In the genomic region with DNA sequence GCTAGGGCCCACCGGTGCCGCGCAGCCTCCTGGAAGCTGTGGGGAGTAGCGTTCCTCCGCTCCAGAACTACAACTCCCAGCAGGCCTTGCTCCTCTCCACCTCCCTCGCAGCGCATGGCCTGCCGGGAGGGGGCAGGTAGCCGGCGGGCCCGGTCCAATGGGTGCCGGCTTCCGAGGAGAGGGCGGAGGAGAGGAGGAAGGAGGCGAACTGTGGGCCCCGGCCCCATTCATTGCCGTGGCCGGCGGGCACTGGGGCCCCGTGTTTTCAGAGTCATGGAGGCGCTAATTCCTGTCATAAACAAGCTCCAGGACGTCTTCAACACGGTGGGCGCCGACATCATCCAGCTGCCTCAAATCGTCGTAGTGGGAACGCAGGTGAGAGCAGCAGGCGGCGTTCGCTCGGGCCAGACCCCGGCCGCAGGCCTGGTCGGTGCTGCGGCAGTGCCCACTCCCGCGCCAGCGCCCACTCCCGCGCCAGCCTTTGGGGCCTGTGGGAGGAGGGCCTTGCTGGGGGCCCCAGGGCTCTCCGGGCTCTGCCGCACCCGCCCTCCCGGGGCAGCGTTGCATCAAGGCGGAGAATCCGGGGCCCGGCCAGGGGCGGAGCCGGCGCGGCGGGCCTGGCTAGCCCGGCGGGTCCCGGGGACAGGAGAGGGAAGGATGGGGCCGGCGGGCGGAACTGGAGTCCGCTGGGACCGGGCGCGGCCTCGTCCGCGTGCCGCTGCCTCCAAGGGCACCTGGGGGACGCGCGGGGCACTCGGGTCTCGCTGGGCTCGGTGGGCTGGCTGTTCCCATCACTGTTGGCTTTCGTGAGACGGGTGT, we compare ENCODE assay signal across 9 cellular contexts. TPM values are rescaled to one million over a fixed set of nuclear protein-coding genes. Genes with fewer than 3 reads are reported as not detected.
A peak's percentile ranks its signal among the peaks of the same experiment; 100 is the strongest.
DNase-seq lines count a peak whose midpoint lies in the region; ATAC-seq, FAIRE-seq and TF ChIP-seq lines count a peak whose summit lies in the region.
"Had no signal": no experiment of that assay in that cellular context is flagged by ENCODE, and none has a peak within 500 bp of the region (broad histone marks: within the 10 kb centered on the region; RNA-seq: fewer than 3 reads in every experiment).

Gene DNM1L (plus strand): TSS at position 211 of the 819 bp plus-strand sequence. CDS start 63 bp downstream, at position 274.

- FAIRE-seq in kidney (lab: Jason Lieb, UNC): no peak
- FAIRE-seq: islet of Langerhans had no signal

- no peak for TF ChIP-seq CTCF in kidney (IDR thresholded peaks at IDR 0.05; ENCODE audit: borderline replicate concordance, extremely low read depth, insufficient read depth)

- peak within 1 kb of the TSS; percentile 86 to 95 for H3K27ac ChIP-seq in kidney (ENCODE audit: low read depth in 2 of 2, low read length in 2 of 2)

- H3K4me1 ChIP-seq in kidney (ENCODE audit: control insufficient read depth in 1 of 2, insufficient read depth in 1 of 2, low read depth in 1 of 2, low read length in 2 of 2): peaks cover 0 to 8% of the 10 kb centered on the region in 2 donors

- peak; percentile 93 for TF ChIP-seq POLR2A in GM19099 (IDR thresholded peaks at IDR 0.05; ENCODE audit: extremely low read depth, insufficient read length, low read depth)

- peak within 1 kb of the TSS; percentile 88 for H3K4me3 ChIP-seq in kidney (ENCODE audit: low read length in 2 of 2)

- H3K36me3 ChIP-seq in kidney (ENCODE audit: control insufficient read depth in 1 of 2, insufficient read depth in 2 of 2, low read length in 2 of 2): no peaks in the 10 kb centered on the region

- intact Hi-C loops in kidney (cut with DNase I): no loop called here

- peak; percentile 97 for ATAC-seq in HG03432 (IDR thresholded peaks at IDR 0.05; ENCODE audit: unreplicated experiment)

- DNase-seq in AG20443 (ENCODE audit: low spot score) (peak; percentile 97), NCI-H510A (lab: John Stamatoyannopoulos, UW) (peak; percentile 85), cerebellum (ENCODE audit: low spot score) (peak; percentile 97), kidney (peak; percentile 97)
- DNase-seq in activated CD4-positive, alpha-beta T cell treated with anti-CD3 and anti-CD28 coated beads for 1 hour: peak; percentile 85
- DNase-seq in stimulated activated CD4-positive, alpha-beta T cell treated with anti-CD3 and anti-CD28 coated beads, Interleukin-15, amount 100 ng/mL, for 24 hours: peak; percentile 93

- no peaks in the 10 kb centered on the region for H3K9me3 ChIP-seq in kidney (ENCODE audit: control insufficient read depth in 1 of 2, low read length in 2 of 2)

- H3K9ac ChIP-seq in kidney (ENCODE audit: low read length in 2 of 2): peak within 1 kb of the TSS; percentile 95 to 97

RNA-seq across cellular contexts. Expression of gene DNM1L, which starts in this region (rescaled TPM):
- total RNA-seq in cerebellum (184 TPM), kidney (66.2 TPM)
- polyA plus RNA-seq in kidney (ENCODE audit: insufficient read depth, low read depth, low replicate concordance): 30.5 TPM

Comparison
In these comparisons a context has a peak if more than half of its experiments do, and no peak if none do; other contexts are left out.
1. Peak in every context shown above with its lines: DNase-seq, ATAC-seq, H3K4me3 ChIP-seq and H3K27ac ChIP-seq.